10 cellular contexts compared by ENCODE assay signal in genomic region chr11:30991802-30992512, GRCh38.
"Had no signal": no experiment of that assay in that cellular context is flagged by ENCODE, and none has a peak within 500 bp of the region (broad histone marks: within the 10 kb centered on the region; RNA-seq: fewer than 3 reads in every experiment).

No MANE protein-coding gene starts in this region.

- DNase-seq: activated naive CD4-positive, alpha-beta T cell treated with Interleukin-2 at 50 U/mL for 16 hours; activated naive CD8-positive, alpha-beta T cell treated with anti-CD3 and anti-CD28 coated beads, Interleukin-2, amount 50 U/mL, for 24 hours; foreskin keratinocyte; left lung; natural killer cell; stimulated activated CD4-positive, alpha-beta T cell treated with anti-CD3 and anti-CD28 coated beads, Interleukin-4, amount 100 ng/mL, for 1 hour; stimulated activated CD8-positive, alpha-beta memory T cell treated with anti-CD3 and anti-CD28 coated beads, Interleukin-4, amount 100 ng/mL, for 48 hours; stimulated activated naive CD8-positive, alpha-beta T cell treated with anti-CD3 and anti-CD28 coated beads, Interleukin-15, Interleukin-2, amounts not matched to agents 100 U/mL and 50 U/mL, for 24 hours; upper lobe of right lung had no signal

- ATAC-seq: activated CD8-positive, alpha-beta T cell treated with anti-CD3 and anti-CD28 coated beads, Interleukin-2, amount 10 ng/mL, durations not matched to agents 7 days and 5 days; activated naive CD8-positive, alpha-beta T cell treated with anti-CD3 and anti-CD28 coated beads, Interleukin-2, amount 50 U/mL, for 24 hours; foreskin keratinocyte; left lung; natural killer cell; stimulated activated naive CD8-positive, alpha-beta T cell treated with anti-CD3 and anti-CD28 coated beads, Interleukin-15, Interleukin-2, amounts not matched to agents 100 U/mL and 50 U/mL, for 24 hours; upper lobe of right lung had no signal
